Comparison of ENCODE assay signal across 28 cellular contexts in genomic region chr20:8363970-8364733, GRCh38.
"Had no signal": no experiment of that assay in that cellular context is flagged by ENCODE, and none has a peak within 500 bp of the region (broad histone marks: within the 10 kb centered on the region; RNA-seq: fewer than 3 reads in every experiment).

No MANE protein-coding gene starts in this region.

- ATAC-seq: effector memory CD8-positive, alpha-beta T cell; esophagus mucosa; foreskin keratinocyte; gastrocnemius medialis; gastroesophageal sphincter; heart left ventricle; heart right ventricle had no signal

- H3K4me3 Mint-ChIP-seq: dendritic cell treated with granulocyte-macrophage colony-stimulating factor and Interleukin-4, amounts not matched to agents 40 ng/mL and 50 ng/mL, for 4 days; effector memory CD8-positive, alpha-beta T cell; endodermal cell had no signal

- H3K9me3 ChIP-seq: colonic mucosa, esophagus muscularis mucosa, esophagus squamous epithelium, gastrocnemius medialis, gastroesophageal sphincter, heart left ventricle, heart right ventricle had no signal

- H3K4me3 ChIP-seq: colonic mucosa, coronary artery, dorsolateral prefrontal cortex, esophagus muscularis mucosa, esophagus squamous epithelium, gastrocnemius medialis, gastroesophageal sphincter, heart left ventricle, heart right ventricle had no signal

- H3K27ac Mint-ChIP-seq: dendritic cell treated with granulocyte-macrophage colony-stimulating factor and Interleukin-4, amounts not matched to agents 40 ng/mL and 50 ng/mL, for 4 days; effector memory CD8-positive, alpha-beta T cell; endodermal cell had no signal

- H3K27ac ChIP-seq: colonic mucosa, coronary artery, epithelial cell of prostate, esophagus muscularis mucosa, esophagus squamous epithelium, foreskin keratinocyte, gastrocnemius medialis, gastroesophageal sphincter, heart left ventricle, heart right ventricle had no signal

- H3K36me3 ChIP-seq: colonic mucosa, esophagus muscularis mucosa, esophagus squamous epithelium, gastrocnemius medialis, gastroesophageal sphincter, heart left ventricle, heart right ventricle had no signal

- FAIRE-seq: colon, endometrium, frontal cortex had no signal

- H3K9me3 Mint-ChIP-seq: dendritic cell treated with granulocyte-macrophage colony-stimulating factor and Interleukin-4, amounts not matched to agents 40 ng/mL and 50 ng/mL, for 4 days; effector memory CD8-positive, alpha-beta T cell; endodermal cell had no signal

- DNase-seq: colonic mucosa; cortex of kidney; dermis blood vessel endothelial cell; dorsolateral prefrontal cortex; effector CD4-positive, alpha-beta T cell; effector CD8-positive, alpha-beta T cell; effector memory CD4-positive, alpha-beta T cell; effector memory CD8-positive, alpha-beta T cell; endodermal cell; erythroblast; esophagus squamous epithelium; foreskin fibroblast; foreskin keratinocyte; foreskin melanocyte; gastrocnemius medialis; glutamatergic neuron; head of caudate nucleus; heart left ventricle; heart right ventricle had no signal

- H3K27me3 Mint-ChIP-seq: dendritic cell treated with granulocyte-macrophage colony-stimulating factor and Interleukin-4, amounts not matched to agents 40 ng/mL and 50 ng/mL, for 4 days; effector memory CD8-positive, alpha-beta T cell had no signal

- H3K4me1 ChIP-seq: colonic mucosa, foreskin keratinocyte had no signal

- H3K27me3 ChIP-seq: colonic mucosa, dorsolateral prefrontal cortex, esophagus muscularis mucosa, esophagus squamous epithelium, foreskin keratinocyte, gastrocnemius medialis, gastroesophageal sphincter, heart left ventricle, heart right ventricle had no signal
